ENCODE assay signal across 1 cellular context in genomic region chr1:120354618-120355184, GRCh38.
TF ChIP-seq lines count a peak whose summit lies in the region.
"Not testable (repeated sequence)": the region's sequence is repeated elsewhere in the genome, so short reads cannot be mapped to it uniquely, and the experiment has no call there.

No MANE protein-coding gene starts in this region.

TF ChIP-seq in K562, 482 proteins besides CTCF, POLR2A, EP300 and RAD21 (continued from another document and continues in another):
- 0 out of 2 replicates have a peak, but pooled peaks have one; percentile 51 for TF ChIP-seq KHSRP (IDR thresholded peaks at IDR 0.05)
- TF ChIP-seq MLLT1 (IDR thresholded peaks at IDR 0.05) = peak in 1 of 2 experiments; percentile 87; a peak in 2 of 4 replicates
- peak; percentile 52 for TF ChIP-seq EGR1 (conservative IDR thresholded peaks at IDR 0.05)
- peak; percentile 87; the same call in 1 of the 2 replicates for TF ChIP-seq ZNF253 (CRISPR knock-in tag; conservative IDR thresholded peaks at IDR 0.05)
- peak in 1 of 2 experiments; percentile 60; a peak in 1 of 4 replicates for TF ChIP-seq SRF (CRISPR knock-in tag; IDR thresholded peaks at IDR 0.05)
- 0 out of 2 replicates have a peak, but pooled peaks have one; percentile 61 for TF ChIP-seq NBN (IDR thresholded peaks at IDR 0.05; ENCODE audit: low read depth)
- TF ChIP-seq ZNF780A (CRISPR knock-in tag; IDR thresholded peaks at IDR 0.05) = 0 out of 2 replicates have a peak, but pooled peaks have one; percentile 74
- TF ChIP-seq AFF1 (IDR thresholded peaks at IDR 0.05; ENCODE audit: low read depth in 1 of 2, partially characterized antibody in 2 of 2) = peak; percentile 34 to 88
- 0 out of 2 replicates have a peak, but pooled peaks have one; percentile 45 for TF ChIP-seq ZNF3 (CRISPR knock-in tag; IDR thresholded peaks at IDR 0.05)
- TF ChIP-seq DLX4 (CRISPR knock-in tag; IDR thresholded peaks at IDR 0.05) = peak; percentile 80; the same call in 1 of the 2 replicates
- 0 out of 2 replicates have a peak, but pooled peaks have one; percentile 24 for TF ChIP-seq TOE1 (IDR thresholded peaks at IDR 0.05; ENCODE audit: borderline replicate concordance)
- TF ChIP-seq TOE1 (CRISPR knock-in tag; IDR thresholded peaks at IDR 0.05; ENCODE audit: borderline replicate concordance, low read depth); ATF3 (CRISPR knock-in tag; conservative IDR thresholded peaks at IDR 0.05): not testable (repeated sequence)
- TF ChIP-seq OTX1 (CRISPR knock-in tag; IDR thresholded peaks at IDR 0.05) = peak; percentile 99
- peak; percentile 87; the same call in 1 of the 2 replicates for TF ChIP-seq PATZ1 (CRISPR knock-in tag; IDR thresholded peaks at IDR 0.05; ENCODE audit: borderline replicate concordance)
- peak; percentile 25 to 55; a peak in 2 of 4 replicates for TF ChIP-seq MNT (conservative IDR thresholded peaks at IDR 0.05)
- peak; percentile 75; the same call in 1 of the 2 replicates for TF ChIP-seq ZNF696 (CRISPR knock-in tag; conservative IDR thresholded peaks at IDR 0.05)
- TF ChIP-seq ZBTB26 (CRISPR knock-in tag; IDR thresholded peaks at IDR 0.05) = peak; percentile 99
- peak; percentile 84 for TF ChIP-seq ZSCAN32 (CRISPR knock-in tag; IDR thresholded peaks at IDR 0.05)
- peak; percentile 54; the same call in 1 of the 2 replicates for TF ChIP-seq ZNF24 (IDR thresholded peaks at IDR 0.05)
- peak; percentile 82; the same call in 1 of the 2 replicates for TF ChIP-seq ERF (CRISPR knock-in tag; IDR thresholded peaks at IDR 0.05)
- peak; percentile 90 for TF ChIP-seq GTF2A2 (tag; IDR thresholded peaks at IDR 0.05)
- TF ChIP-seq ZNF436 (CRISPR knock-in tag; IDR thresholded peaks at IDR 0.05) = peak; percentile 86
- peak; percentile 82 for TF ChIP-seq KDM5B (IDR thresholded peaks at IDR 0.05; ENCODE audit: insufficient replicate concordance, low read depth, low read length)
- 0 out of 2 replicates have a peak, but pooled peaks have one; percentile 65 for TF ChIP-seq GABPB2 (CRISPR knock-in tag; conservative IDR thresholded peaks at IDR 0.05)
- peak; percentile 59; the same call in 1 of the 2 replicates for TF ChIP-seq THAP7 (CRISPR knock-in tag; IDR thresholded peaks at IDR 0.05)
- peak; percentile 98 for TF ChIP-seq POLR2B (IDR thresholded peaks at IDR 0.05; ENCODE audit: low read depth, partially characterized antibody)
- peak; percentile 89; the same call in 1 of the 2 replicates for TF ChIP-seq ZBTB9 (CRISPR knock-in tag; IDR thresholded peaks at IDR 0.05)
- peak; percentile 60; the same call in 1 of the 2 replicates for TF ChIP-seq ZNF23 (CRISPR knock-in tag; IDR thresholded peaks at IDR 0.05)
- peak in 1 of 2 experiments; percentile 75; a peak in 2 of 4 replicates for TF ChIP-seq SIN3A (IDR thresholded peaks at IDR 0.05; ENCODE audit: borderline replicate concordance in 2 of 2, control insufficient read depth in 1 of 2, low read depth in 2 of 2, low read length in 2 of 2)
- TF ChIP-seq ZNF280B (CRISPR knock-in tag; IDR thresholded peaks at IDR 0.05) = 0 out of 2 replicates have a peak, but pooled peaks have one; percentile 30
- TF ChIP-seq POLR2AphosphoS5 (IDR thresholded peaks at IDR 0.05; ENCODE audit: control insufficient read depth, insufficient read depth, low read depth, low read length) = peak; percentile 90
- TF ChIP-seq ATF3 (IDR thresholded peaks at IDR 0.05) = 0 out of 2 replicates have a peak, but pooled peaks have one; percentile 11
- TF ChIP-seq ELF4 (CRISPR knock-in tag; IDR thresholded peaks at IDR 0.05) = peak; percentile 99
- peak; percentile 58; the same call in 1 of the 2 replicates for TF ChIP-seq TFAP4 (CRISPR knock-in tag; IDR thresholded peaks at IDR 0.05; ENCODE audit: borderline replicate concordance)
- TF ChIP-seq CXXC5 (CRISPR knock-in tag; IDR thresholded peaks at IDR 0.05) = peak; percentile 68
